Comparison of ENCODE assay signal across 16 cellular contexts in the genomic region with DNA sequence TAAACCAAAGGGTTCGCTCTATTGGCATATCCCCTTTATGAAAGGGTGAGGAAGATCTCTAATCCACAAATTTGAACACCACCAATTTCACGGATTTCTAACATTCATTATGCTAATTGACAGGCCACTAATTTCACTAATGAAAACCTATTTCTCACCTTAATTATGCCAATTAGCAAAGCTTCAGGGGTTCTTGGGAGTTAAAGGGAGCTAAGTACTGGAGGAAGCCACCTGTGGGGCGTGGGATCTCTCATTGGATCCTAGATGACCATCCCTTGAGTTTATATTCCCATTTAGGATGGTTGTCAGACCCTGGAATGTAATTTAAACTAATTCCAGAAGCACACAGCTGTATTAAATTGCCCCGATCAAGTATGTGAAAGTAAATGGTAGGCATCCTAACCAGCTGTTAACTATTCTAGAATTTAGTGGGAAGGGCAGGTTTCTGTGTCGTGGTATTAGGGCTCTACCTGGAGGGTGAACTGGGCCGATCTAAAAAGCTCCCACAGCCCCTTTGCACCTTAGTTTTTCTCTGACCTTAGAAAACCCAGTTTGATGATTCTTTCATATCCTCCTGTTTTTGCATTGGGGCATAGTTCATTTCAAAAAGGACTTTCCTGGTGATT.
DNase-seq lines count a peak whose midpoint lies in the region; ATAC-seq and TF ChIP-seq lines count a peak whose summit lies in the region.
"Had no signal": no experiment of that assay in that cellular context is flagged by ENCODE, and none has a peak within 500 bp of the region (broad histone marks: within the 10 kb centered on the region; RNA-seq: fewer than 3 reads in every experiment).

No MANE protein-coding gene starts in this region.

- no peak for TF ChIP-seq EP300 in esophagus muscularis mucosa (IDR thresholded peaks at IDR 0.05)

- no peak overlapping the region for H2BK5ac ChIP-seq in trophoblast cell (ENCODE audit: low read depth, low read length, poor library complexity)

- no peaks in the 10 kb centered on the region for H3K9me2 ChIP-seq in OCI-LY7 (ENCODE audit: insufficient read depth, low read length)
- H3K9me2 ChIP-seq: SK-N-SH had no signal

- H2AFZ ChIP-seq in OCI-LY7 (ENCODE audit: low read length) = no peak overlapping the region
- H2AFZ ChIP-seq in trophoblast cell (ENCODE audit: insufficient read depth, low read length, poor library complexity) = no peak overlapping the region

- no peak overlapping the region for H3K14ac ChIP-seq in trophoblast cell (ENCODE audit: low read length)

- no TSS peak for BruUV-seq in Caco-2 (replicated peaks; lab: Mats Ljungman, UMichigan)
- TSS peak; percentile 87 for BruUV-seq in OCI-LY7 (replicated peaks; lab: Mats Ljungman, UMichigan)

- H4K91ac ChIP-seq in trophoblast cell (ENCODE audit: low read depth, low read length) = no peak overlapping the region

- WGBS in esophagus muscularis mucosa = 85% methylated on average over 6 of the region's 6 CpGs
- no CpG with 5 or more reads among the region's 6 CpGs for WGBS in trophoblast cell (ENCODE audit: extremely low coverage, insufficient coverage, insufficient read length)

- TF ChIP-seq POLR2A in esophagus muscularis mucosa (IDR thresholded peaks at IDR 0.05; ENCODE audit: low read depth) = no peak

- no peak overlapping the region for H3K4me3 ChIP-seq in Caco-2 (ENCODE audit: low read depth, low read length)
- peak overlapping the region; percentile 57 for H3K4me3 ChIP-seq in OCI-LY7 (ENCODE audit: low read depth, low read length, poor library complexity, severe bottlenecking)
- H3K4me3 ChIP-seq in esophagus muscularis mucosa = no peak overlapping the region
- H3K4me3 ChIP-seq in trophoblast cell (ENCODE audit: low read depth, low read length) = no peak overlapping the region
- H3K4me3 ChIP-seq: mucosa of descending colon had no signal

- H3K9me3 ChIP-seq in Caco-2 (no peaks in the 10 kb centered on the region), OCI-LY7 (ENCODE audit: low read length) (no peaks in the 10 kb centered on the region), esophagus muscularis mucosa (no peaks in the 10 kb centered on the region), trophoblast cell (ENCODE audit: insufficient read depth, low read depth, low read length) (no peaks in the 10 kb centered on the region)
- H3K9me3 ChIP-seq: mucosa of descending colon, SK-N-SH had no signal

- peaks cover 22% of the 10 kb centered on the region for H3K79me1 ChIP-seq in trophoblast cell (ENCODE audit: low read length)

- peak overlapping the region; percentile 95 for H3K27ac ChIP-seq in OCI-LY7 (ENCODE audit: low read depth, low read length, poor library complexity, severe bottlenecking)
- H3K27ac ChIP-seq in esophagus muscularis mucosa (replicated peaks in 1 of 4) = peak overlapping the region; percentile 86 to 89 (median 88)
- H3K27ac ChIP-seq in trophoblast cell (ENCODE audit: low read depth, low read length) = peak overlapping the region; percentile 63

- no peak overlapping the region for H4K12ac ChIP-seq in trophoblast cell (ENCODE audit: low read depth, low read length)

- peak in 1 of 2 experiments; percentile 61 for DNase-seq in Caco-2
- no peak for DNase-seq in OCI-LY7 (ENCODE audit: low spot score)
- DNase-seq in esophagus muscularis mucosa (ENCODE audit: extremely low spot score) = no peak
- DNase-seq in trophoblast cell = no peak
- no peak for DNase-seq in middle frontal gyrus (ENCODE audit: extremely low spot score, low spot score)
- no peak for DNase-seq in ACHN
- DNase-seq: activated CD4-positive, alpha-beta memory T cell treated with anti-CD3 and anti-CD28 coated beads, Interleukin-2, amount 10 ng/mL, durations not matched to agents 7 days and 5 days; Calu3; mucosa of descending colon; NCI-H1048; NCI-H2171 treated with DMSO at 0.1 percent for 48 hours; SK-N-SH had no signal

- H3K4me1 ChIP-seq in Caco-2 = peaks cover 45% of the 10 kb centered on the region
- peaks cover 88% of the 10 kb centered on the region for H3K4me1 ChIP-seq in OCI-LY7 (ENCODE audit: insufficient read depth, low read length, poor library complexity, severe bottlenecking)
- peaks cover 85 to 91% (median 88%) of the 10 kb centered on the region in 4 donors for H3K4me1 ChIP-seq in esophagus muscularis mucosa
- H3K4me1 ChIP-seq in trophoblast cell (ENCODE audit: control insufficient read depth in 1 of 2, insufficient read depth in 2 of 2, low read length in 2 of 2) = peaks cover 38 to 43% of the 10 kb centered on the region in 2 experiments

- intact Hi-C loops in Caco-2 (cut with micrococcal nuclease; ENCODE audit: unreplicated experiment) = loop anchor here (1.0 to 2.0 kb wide), 6 partner anchors 19 to 162 kb away; no protein-coding TSS in a partner anchor
- intact Hi-C loops in OCI-LY7 (cut with micrococcal nuclease; ENCODE audit: unreplicated experiment) = loop anchor here (1.0 kb wide), 1 partner anchor 83 kb away; no protein-coding TSS in a partner anchor
- intact Hi-C loops in esophagus muscularis mucosa (cut with DNase I) = no loop called here

- no peak overlapping the region for H3K9ac ChIP-seq in trophoblast cell (ENCODE audit: low read length)
- H3K9ac ChIP-seq: SK-N-SH had no signal

- H3K4ac ChIP-seq in trophoblast cell (ENCODE audit: low read depth, low read length) = no peak overlapping the region

- no peak overlapping the region for H2BK12ac ChIP-seq in trophoblast cell (ENCODE audit: low read length)

- no peak overlapping the region for H2AK5ac ChIP-seq in trophoblast cell (ENCODE audit: low read length)

- peaks cover 33% of the 10 kb centered on the region for H3K4me1 Mint-ChIP-seq in Caco-2 (ENCODE audit: low read depth, unreplicated experiment)
- H3K4me1 Mint-ChIP-seq: central memory CD8-positive, alpha-beta T cell had no signal

- no peaks in the 10 kb centered on the region for H3K27me3 Mint-ChIP-seq in Caco-2 (ENCODE audit: insufficient read depth, unreplicated experiment)
- H3K27me3 Mint-ChIP-seq: activated CD4-positive, alpha-beta memory T cell treated with anti-CD3 and anti-CD28 coated beads, Interleukin-2, amount 10 ng/mL, durations not matched to agents 7 days and 5 days; central memory CD8-positive, alpha-beta T cell; progenitor cell of endocrine pancreas had no signal

- CTCF ChIA-PET in Caco-2 (lab: Charles Lee) = interaction anchor here (0.8 to 1.6 kb wide), 3 partner anchors 15 to 58 kb away, joined by 3 read pairs; no protein-coding TSS in a partner anchor
- CTCF ChIA-PET in OCI-LY7 (lab: Charles Lee; ENCODE audit: unreplicated experiment) = interaction anchor here (1.1 to 6.1 kb wide), 2 partner anchors 13 to 18 kb away, joined by 3 to 37 read pairs; no protein-coding TSS in a partner anchor

- H4K20me1 ChIP-seq in OCI-LY7 (ENCODE audit: insufficient read depth, low read length) = no peaks in the 10 kb centered on the region

- H3K23ac ChIP-seq in trophoblast cell (ENCODE audit: low read length) = no peak overlapping the region

- POLR2A ChIA-PET in Caco-2 (lab: Charles Lee) = interaction anchor here (0.6 to 1.8 kb wide), 4 partner anchors 15 to 29 kb away, joined by 3 to 15 read pairs (median 4); no protein-coding TSS in a partner anchor
- POLR2A ChIA-PET in OCI-LY7 (lab: Charles Lee) = interaction anchor here (0.9 to 9.9 kb wide), 7 partner anchors 13 to 224 kb away, joined by 3 to 133 read pairs (median 5); no protein-coding TSS in a partner anchor

- H3K9me3 Mint-ChIP-seq in Caco-2 (ENCODE audit: unreplicated experiment) = no peaks in the 10 kb centered on the region
- H3K9me3 Mint-ChIP-seq: activated CD4-positive, alpha-beta memory T cell treated with anti-CD3 and anti-CD28 coated beads, Interleukin-2, amount 10 ng/mL, durations not matched to agents 7 days and 5 days; central memory CD8-positive, alpha-beta T cell had no signal

- no peak for ATAC-seq in GM21526 (IDR thresholded peaks at IDR 0.05; ENCODE audit: low FRiP score, unreplicated experiment)
- no peak for ATAC-seq in HG03095 (IDR thresholded peaks at IDR 0.05; ENCODE audit: unreplicated experiment)
- ATAC-seq: mucosa of descending colon had no signal

- H3K4me2 ChIP-seq in OCI-LY7 (ENCODE audit: low read length) = peak overlapping the region; percentile 89
- H3K4me2 ChIP-seq in trophoblast cell (ENCODE audit: low read length) = peak overlapping the region; percentile 41
- H3K4me2 ChIP-seq: SK-N-SH had no signal

- H3K79me2 ChIP-seq in OCI-LY7 (ENCODE audit: insufficient read depth, low read depth, low read length) (peaks cover 94% of the 10 kb centered on the region), trophoblast cell (ENCODE audit: control insufficient read depth, insufficient read depth, low read length, poor library complexity) (peaks cover 10% of the 10 kb centered on the region)

- no peaks in the 10 kb centered on the region; the same call in 1 of the 2 replicates for H3K36me3 ChIP-seq in Caco-2 (ENCODE audit: control insufficient read depth, insufficient read depth, low read length)
- H3K36me3 ChIP-seq in OCI-LY7 (ENCODE audit: insufficient read depth, low read length) = peaks cover 26% of the 10 kb centered on the region
- peaks cover 0 to under 1% (median under 1%) of the 10 kb centered on the region in 4 donors for H3K36me3 ChIP-seq in esophagus muscularis mucosa
- H3K36me3 ChIP-seq in trophoblast cell (ENCODE audit: control insufficient read depth in 1 of 2, insufficient read depth in 2 of 2, low read length in 2 of 2) = no peaks in the 10 kb centered on the region

- no peak for TF ChIP-seq CTCF in Caco-2 (IDR thresholded peaks at IDR 0.05; ENCODE audit: insufficient read depth in 1 of 2, low read depth in 1 of 2, low read length in 1 of 2, severe bottlenecking in 1 of 2, unreplicated experiment in 1 of 2)
- TF ChIP-seq CTCF in OCI-LY7 (conservative IDR thresholded peaks at IDR 0.05; ENCODE audit: low read length) = no peak
- no peak for TF ChIP-seq CTCF in esophagus muscularis mucosa (IDR thresholded peaks at IDR 0.05)

- H3K27me3 ChIP-seq in Caco-2 (replicated peaks; ENCODE audit: control insufficient read depth, insufficient read depth, low read length) (no peaks in the 10 kb centered on the region), esophagus muscularis mucosa (no peaks in the 10 kb centered on the region), trophoblast cell (ENCODE audit: insufficient read depth, low read length) (no peaks in the 10 kb centered on the region)

- H2BK120ac ChIP-seq in trophoblast cell (ENCODE audit: insufficient read depth, low read length, poor library complexity) = no peak overlapping the region

- peak overlapping the region; percentile 90 for H3K4me3 Mint-ChIP-seq in Caco-2 (ENCODE audit: unreplicated experiment)
- H3K4me3 Mint-ChIP-seq: activated CD4-positive, alpha-beta memory T cell treated with anti-CD3 and anti-CD28 coated beads, Interleukin-2, amount 10 ng/mL, durations not matched to agents 7 days and 5 days; central memory CD8-positive, alpha-beta T cell had no signal

- peaks cover 100% of the 10 kb centered on the region for H3K36me3 Mint-ChIP-seq in Caco-2 (ENCODE audit: insufficient read depth, unreplicated experiment)

- no peak overlapping the region for H4K8ac ChIP-seq in trophoblast cell (ENCODE audit: low read depth, low read length)

- H3K27ac Mint-ChIP-seq in Caco-2 (ENCODE audit: unreplicated experiment) = peak overlapping the region; percentile 97
- H3K27ac Mint-ChIP-seq: activated CD4-positive, alpha-beta memory T cell treated with anti-CD3 and anti-CD28 coated beads, Interleukin-2, amount 10 ng/mL, durations not matched to agents 7 days and 5 days; progenitor cell of endocrine pancreas had no signal

- no peak overlapping the region for H3K18ac ChIP-seq in trophoblast cell (ENCODE audit: low read length)

- in situ Hi-C loops in ACHN (cut with HindIII; ENCODE audit: low pct_ligation_motif_present, low pct_unique_long_range_greater_than_20kb, low sequenced_read_pairs) = no loop called here
